In genomic region chr18:47877892-47878291, GRCh38 we compare ENCODE assay signal across 18 cellular contexts. TPM values are rescaled to one million over a fixed set of nuclear protein-coding genes. Genes with fewer than 3 reads are reported as not detected.
DNase-seq lines count a peak whose midpoint lies in the region; ATAC-seq, FAIRE-seq and TF ChIP-seq lines count a peak whose summit lies in the region.
"Had no signal": no experiment of that assay in that cellular context is flagged by ENCODE, and none has a peak within 500 bp of the region (broad histone marks: within the 10 kb centered on the region; RNA-seq: fewer than 3 reads in every experiment).

No MANE protein-coding gene starts in this region.

- DNase-seq in A549 (ENCODE audit: low read depth in 1 of 2, low spot score in 1 of 2) (no peak), EL (peak; percentile 14), astrocyte (ENCODE audit: low read depth) (peak; percentile 17), mesothelial cell of epicardium (ENCODE audit: low spot score in 2 of 2, unreplicated experiment in 2 of 2) (no peak), GM23248 (no peak), posterior cingulate gyrus (no peak), dermis blood vessel endothelial cell (no peak)
- DNase-seq: CD8-positive, alpha-beta T cell; GF-D8; Kasumi-1; NCI-H1694 treated with DMSO at 0.1 percent for 48 hours; NCI-H2081 treated with DMSO at 0.1 percent for 48 hours; NCI-H2171 treated with DMSO at 0.1 percent for 48 hours; NCI-H524 treated with DMSO at 0.1 percent for 48 hours; SJCRH30 had no signal

- TF ChIP-seq EP300 in A549 (IDR thresholded peaks at IDR 0.05) = no peak

- no peaks in the 10 kb centered on the region for H3K9me3 ChIP-seq in A549
- H3K9me3 ChIP-seq in astrocyte (ENCODE audit: insufficient read depth, low read depth, low read length) = no peaks in the 10 kb centered on the region
- no peaks in the 10 kb centered on the region for H3K9me3 ChIP-seq in GM23248 (ENCODE audit: low read depth)
- H3K9me3 ChIP-seq: SJCRH30 had no signal

- H3K27ac ChIP-seq in A549 = peak overlapping the region in 1 of 2 experiments; percentile 49; a peak in 1 of 6 replicates
- no peak overlapping the region for H3K27ac ChIP-seq in astrocyte (ENCODE audit: low read depth, low read length)
- H3K27ac ChIP-seq in GM23248 = no peak overlapping the region
- H3K27ac ChIP-seq: BLaER1 treated with 17β-estradiol and CSF1 and Interleukin-3, amounts not matched to agents 10 nM and 100 nM; SJCRH30 had no signal

- H3K36me3 ChIP-seq in astrocyte (ENCODE audit: insufficient read depth, low read length) = no peaks in the 10 kb centered on the region
- no peaks in the 10 kb centered on the region; the same call in 1 of the 2 replicates for H3K36me3 ChIP-seq in GM23248 (ENCODE audit: low read depth)

- H3K4me3 Mint-ChIP-seq in astrocyte (ENCODE audit: unreplicated experiment) (no peak overlapping the region), mesothelial cell of epicardium (no peak overlapping the region)
- H3K4me3 Mint-ChIP-seq: CD8-positive, alpha-beta T cell had no signal

- H3K27me3 Mint-ChIP-seq in astrocyte (ENCODE audit: low read depth, unreplicated experiment) (no peaks in the 10 kb centered on the region), mesothelial cell of epicardium (ENCODE audit: low read depth) (no peaks in the 10 kb centered on the region)

- CTCF ChIA-PET in A549 (lab: Yijun Ruan, JAX) = interaction anchor here (1.2 to 1.3 kb wide), 2 partner anchors 138 to 145 kb away, joined by 3 to 4 read pairs; no protein-coding TSS in a partner anchor

- POLR2A ChIA-PET in A549 (lab: Yijun Ruan, JAX) = no interaction called here

- peaks cover 37% of the 10 kb centered on the region for H3K4me1 Mint-ChIP-seq in astrocyte (ENCODE audit: low read depth, unreplicated experiment)
- H3K4me1 Mint-ChIP-seq in mesothelial cell of epicardium = peaks cover 37% of the 10 kb centered on the region

- no peak for TF ChIP-seq CTCF in A549 (IDR thresholded peaks at IDR 0.05)
- TF ChIP-seq CTCF in astrocyte (IDR thresholded peaks at IDR 0.05; ENCODE audit: insufficient read depth, low read depth, low read length) = no peak
- TF ChIP-seq CTCF in mesothelial cell of epicardium (IDR thresholded peaks at IDR 0.05; ENCODE audit: unreplicated experiment) = no peak

- FAIRE-seq in A549 (lab: Jason Lieb, UNC) = no peak
- FAIRE-seq in astrocyte (lab: Jason Lieb, UNC) = no peak
- FAIRE-seq: GM19239 had no signal

- TF ChIP-seq POLR2A in A549 (IDR thresholded peaks at IDR 0.05; ENCODE audit: low read length) = no peak

- H3F3A ChIP-seq in GM23248 (ENCODE audit: insufficient read depth) = peaks cover 7% of the 10 kb centered on the region; the same call in 1 of the 2 replicates

- 75% methylated on average over 3 of the region's 3 CpGs for WGBS in A549 (ENCODE audit: missing lambda C conversion rate)
- 96 to 97% methylated on average over 3 of the region's 3 CpGs for WGBS in GM23248 (ENCODE audit: low coverage in 1 of 2, low lambda C conversion rate in 2 of 2, missing lambda C conversion rate in 2 of 2), 2 experiments

- no peak for TF ChIP-seq RAD21 in A549 (conservative IDR thresholded peaks at IDR 0.05 in 1 of 2, IDR thresholded peaks at IDR 0.05 in 1 of 2)

- H3K4me2 ChIP-seq in A549 (peak overlapping the region; percentile 8; the same call in 1 of the 3 replicates), astrocyte (ENCODE audit: low read length) (no peak overlapping the region), GM23248 (ENCODE audit: unreplicated experiment) (no peak overlapping the region)
- H3K4me2 ChIP-seq: BLaER1 treated with 17β-estradiol and CSF1 and Interleukin-3, amounts not matched to agents 10 nM and 100 nM had no signal

- peaks cover 50% of the 10 kb centered on the region for H3K79me2 ChIP-seq in astrocyte (ENCODE audit: insufficient read depth, low read length)
- peaks cover 86% of the 10 kb centered on the region for H3K79me2 ChIP-seq in GM23248 (ENCODE audit: insufficient read depth)

- H3K4me1 ChIP-seq in A549 (peaks cover 83% of the 10 kb centered on the region), astrocyte (ENCODE audit: insufficient read depth, low read length) (peaks cover 11% of the 10 kb centered on the region), GM23248 (ENCODE audit: insufficient read depth) (peaks cover 15% of the 10 kb centered on the region)
- H3K4me1 ChIP-seq: BLaER1 treated with 17β-estradiol and CSF1 and Interleukin-3, amounts not matched to agents 10 nM and 100 nM; SJCRH30 had no signal

- peaks cover 2% of the 10 kb centered on the region for H3K36me3 Mint-ChIP-seq in astrocyte (ENCODE audit: low read depth, unreplicated experiment)
- peaks cover 15% of the 10 kb centered on the region for H3K36me3 Mint-ChIP-seq in mesothelial cell of epicardium

- H3K27ac Mint-ChIP-seq in astrocyte (ENCODE audit: unreplicated experiment) (no peak overlapping the region), mesothelial cell of epicardium (peak overlapping the region; percentile 47)
- H3K27ac Mint-ChIP-seq: CD8-positive, alpha-beta T cell had no signal

- H3K9ac ChIP-seq in astrocyte (ENCODE audit: low read length) (no peak overlapping the region), GM23248 (no peak overlapping the region)
- H3K9ac ChIP-seq: BLaER1 treated with 17β-estradiol and CSF1 and Interleukin-3, amounts not matched to agents 10 nM and 100 nM had no signal

- in situ Hi-C loops in GM23248 (cut with MboI) = no loop called here

- H4K20me1 ChIP-seq in astrocyte (ENCODE audit: insufficient read depth, low read length) (peaks cover 37% of the 10 kb centered on the region), GM23248 (ENCODE audit: insufficient read depth) (no peaks in the 10 kb centered on the region)

- ATAC-seq in A549 (0 out of 6 replicates have a peak, but pooled peaks of 1 of the 2 experiments have one; percentile 35), HG03280 (IDR thresholded peaks at IDR 0.05; ENCODE audit: unreplicated experiment) (no peak)
- ATAC-seq: CD8-positive, alpha-beta T cell had no signal

- intact Hi-C loops in posterior cingulate gyrus (cut with DNase I) = no loop called here

- H2AFZ ChIP-seq in astrocyte (ENCODE audit: low read depth, low read length) = no peak overlapping the region
- H2AFZ ChIP-seq in GM23248 = no peak overlapping the region

- H3K4me3 ChIP-seq in A549 (no peak overlapping the region), astrocyte (ENCODE audit: insufficient read depth, low read depth, low read length) (no peak overlapping the region), GM23248 (no peak overlapping the region)
- H3K4me3 ChIP-seq: BLaER1 treated with 17β-estradiol and CSF1 and Interleukin-3, amounts not matched to agents 10 nM and 100 nM; SJCRH30 had no signal

- H3K27me3 ChIP-seq in astrocyte (ENCODE audit: insufficient read depth, low read length) = no peaks in the 10 kb centered on the region
- no peaks in the 10 kb centered on the region for H3K27me3 ChIP-seq in GM23248 (replicated peaks; ENCODE audit: insufficient read depth)
- H3K27me3 ChIP-seq: BLaER1 treated with 17β-estradiol and CSF1 and Interleukin-3, amounts not matched to agents 10 nM and 100 nM; SJCRH30 had no signal

- H3K9me3 Mint-ChIP-seq in astrocyte (ENCODE audit: unreplicated experiment) (no peaks in the 10 kb centered on the region), mesothelial cell of epicardium (peaks cover 8% of the 10 kb centered on the region)

- no peaks in the 10 kb centered on the region for H3K9me2 ChIP-seq in GM23248 (ENCODE audit: insufficient read depth)

TF ChIP-seq in A549, 52 proteins besides CTCF, POLR2A, EP300 and RAD21:
- no peak for TF ChIP-seq HES2 (IDR thresholded peaks at IDR 0.05)
- TF ChIP-seq KDM1A (IDR thresholded peaks at IDR 0.05; ENCODE audit: low read depth) = no peak
- no peak for TF ChIP-seq ZC3H11A (IDR thresholded peaks at IDR 0.05)
- TF ChIP-seq NPAS2 (CRISPR knock-in tag; IDR thresholded peaks at IDR 0.05; ENCODE audit: borderline replicate concordance) = no peak
- TF ChIP-seq BCL3 (IDR thresholded peaks at IDR 0.05) = no peak
- no peak for TF ChIP-seq EHMT2 (IDR thresholded peaks at IDR 0.05; ENCODE audit: low read depth)
- no peak for TF ChIP-seq KDM5A (IDR thresholded peaks at IDR 0.05)
- TF ChIP-seq PBX3 (IDR thresholded peaks at IDR 0.05) = no peak
TF ChIP-seq in A549: peak in this region for 0.

RNA-seq across cellular contexts. Expression of gene SMAD2, which starts 52.6 kb away (rescaled TPM):
- polyA plus RNA-seq in A549 (2011; rRNA removed) = 217 and 229 TPM in 2 replicates
- polyA plus RNA-seq in A549 (2012; cell fraction: cytosol; rRNA removed) = 42.4 TPM in 2 replicates
- 17.1 and 25.1 TPM in 2 replicates for polyA plus RNA-seq in A549 (2012; cell fraction: nucleus; rRNA removed)
- polyA plus RNA-seq in A549 (2017; fragmentation: RNase III; extraction: RNeasy Plus Mini Kit Qiagen cat#74134 plus additional on column Dnase treatment) = 121 to 133 TPM (median 131 TPM) in 3 replicates
- 204 and 226 TPM in 2 replicates for polyA minus RNA-seq in A549 (2011; rRNA and poly(A)+ RNA removed)
- 120 and 144 TPM in 2 replicates for total RNA-seq in astrocyte
- 161 to 164 TPM (median 164 TPM) in 3 replicates for total RNA-seq in mesothelial cell of epicardium
- total RNA-seq in GM23248 (2014; rRNA removed; shearing (Covaris generic)) = 77.7 and 86.6 TPM in 2 replicates
- 52.4 and 54.1 TPM in 2 replicates for polyA plus RNA-seq in GM23248 (2016; fragmentation: Nextera tagmentation; extraction: Ambion mirVana)
- 118 and 171 TPM in 2 replicates for total RNA-seq in dermis blood vessel endothelial cell

Comparison
In these comparisons a context has a peak if more than half of its experiments do, and no peak if none do; other contexts are left out.
1. DNase-seq: peak in EL (single experiment) and astrocyte (single experiment); none in A549 (0 of 2), mesothelial cell of epicardium (0 of 2), GM23248 (single experiment), posterior cingulate gyrus (0 of 10) and dermis blood vessel endothelial cell (single experiment).